ENCODE assay signal across 33 cellular contexts in genomic region chr14:42921876-42922275, GRCh38.
"Had no signal": no experiment of that assay in that cellular context is flagged by ENCODE, and none has a peak within 500 bp of the region (broad histone marks: within the 10 kb centered on the region; RNA-seq: fewer than 3 reads in every experiment).

No MANE protein-coding gene starts in this region.

- H3K36me3 ChIP-seq: adrenal gland, esophagus squamous epithelium, gastrocnemius medialis, heart left ventricle had no signal

- H3K27ac Mint-ChIP-seq: activated B cell treated with CpG ODN at 0.5 μM for 24 hours; activated CD4-positive, alpha-beta memory T cell treated with anti-CD3 and anti-CD28 coated beads for 36 hours; activated CD4-positive, alpha-beta T cell treated with anti-CD3 and anti-CD28 coated beads, Interleukin-2, amount 10 ng/mL, durations not matched to agents 24 days and 14 days; activated CD8-positive, alpha-beta memory T cell treated with anti-CD3 and anti-CD28 coated beads, Interleukin-2, amount 10 ng/mL, durations not matched to agents 7 days and 5 days; activated CD8-positive, alpha-beta T cell treated with anti-CD3 and anti-CD28 coated beads, Interleukin-2, amount 10 ng/mL, durations not matched to agents 7 days and 5 days; activated naive CD4-positive, alpha-beta T cell treated with anti-CD3 and anti-CD28 coated beads for 36 hours; activated naive CD4-positive, alpha-beta T cell treated with anti-CD3 and anti-CD28 coated beads, Interleukin-2, amount 50 U/mL, for 24 hours; activated naive CD8-positive, alpha-beta T cell treated with anti-CD3 and anti-CD28 coated beads for 36 hours; activated naive CD8-positive, alpha-beta T cell treated with anti-CD3 and anti-CD28 coated beads, Interleukin-2, amount 50 U/mL, for 24 hours; activated T-helper 1 cell treated with anti-CD3 and anti-CD28 coated beads, Interleukin-12 subunit alpha, Interleukin-12 subunit beta, Interleukin-2, Interleukin-4 antibody, amounts not matched to agents 30 ng/mL and 10 ng/mL and 1 ng/mL, durations not matched to agents 14 hours and 24 hours and 36 hours; activated T-helper 2 cell treated with anti-CD3 and anti-CD28 coated beads, Interferon-gamma antibody, Interleukin-2, Interleukin-4, amounts not matched to agents 10 μg/mL and 5 μg/mL and 100 μg/mL, durations not matched to agents 14 hours and 24 hours and 36 hours; effector memory CD8-positive, alpha-beta T cell had no signal

- H3K27me3 Mint-ChIP-seq: activated B cell treated with CpG ODN at 0.5 μM for 24 hours; activated CD4-positive, alpha-beta memory T cell treated with anti-CD3 and anti-CD28 coated beads for 36 hours; activated CD4-positive, alpha-beta T cell treated with anti-CD3 and anti-CD28 coated beads, Interleukin-2, amount 10 ng/mL, durations not matched to agents 24 days and 14 days; activated CD8-positive, alpha-beta memory T cell treated with anti-CD3 and anti-CD28 coated beads, Interleukin-2, amount 10 ng/mL, durations not matched to agents 7 days and 5 days; activated naive CD4-positive, alpha-beta T cell treated with anti-CD3 and anti-CD28 coated beads, Interleukin-2, amount 50 U/mL, for 24 hours; activated naive CD8-positive, alpha-beta T cell treated with anti-CD3 and anti-CD28 coated beads for 36 hours; activated naive CD8-positive, alpha-beta T cell treated with anti-CD3 and anti-CD28 coated beads, Interleukin-2, amount 50 U/mL, for 24 hours; effector memory CD8-positive, alpha-beta T cell had no signal

- H3K4me3 ChIP-seq: adrenal gland, body of pancreas, esophagus squamous epithelium, gastrocnemius medialis, heart left ventricle had no signal

- H3K27me3 ChIP-seq: adrenal gland, body of pancreas, esophagus squamous epithelium, gastrocnemius medialis, heart left ventricle had no signal

- H3K4me1 Mint-ChIP-seq: activated B cell treated with CpG ODN at 0.5 μM for 24 hours; activated CD4-positive, alpha-beta T cell treated with anti-CD3 and anti-CD28 coated beads, Interleukin-2, amount 10 ng/mL, durations not matched to agents 24 days and 14 days; activated CD8-positive, alpha-beta memory T cell treated with anti-CD3 and anti-CD28 coated beads, Interleukin-2, amount 10 ng/mL, durations not matched to agents 7 days and 5 days; activated naive CD4-positive, alpha-beta T cell treated with anti-CD3 and anti-CD28 coated beads, Interleukin-2, amount 50 U/mL, for 24 hours; activated naive CD8-positive, alpha-beta T cell treated with anti-CD3 and anti-CD28 coated beads for 36 hours; activated naive CD8-positive, alpha-beta T cell treated with anti-CD3 and anti-CD28 coated beads, Interleukin-2, amount 50 U/mL, for 24 hours had no signal

- DNase-seq: activated B cell treated with CpG ODN at 0.5 μM for 24 hours; activated CD4-positive, alpha-beta memory T cell treated with anti-CD3 and anti-CD28 coated beads for 36 hours; activated CD4-positive, alpha-beta T cell treated with anti-CD3 and anti-CD28 coated beads, Interleukin-2, amount 10 ng/mL, durations not matched to agents 24 days and 14 days; activated CD8-positive, alpha-beta memory T cell treated with anti-CD3 and anti-CD28 coated beads, Interleukin-2, amount 10 ng/mL, durations not matched to agents 7 days and 5 days; activated CD8-positive, alpha-beta memory T cell treated with anti-CD3 and anti-CD28 coated beads, Interleukin-2, amount 50 U/mL, for 4 hours; activated CD8-positive, alpha-beta T cell treated with anti-CD3 and anti-CD28 coated beads, Interleukin-2, amount 10 ng/mL, durations not matched to agents 7 days and 5 days; activated effector memory CD4-positive, alpha-beta T cell treated with anti-CD3 and anti-CD28 coated beads, Interleukin-2, amount 50 U/mL, for 16 hours; activated naive CD4-positive, alpha-beta T cell treated with anti-CD3 and anti-CD28 coated beads for 36 hours; activated naive CD8-positive, alpha-beta T cell treated with anti-CD3 and anti-CD28 coated beads for 36 hours; activated naive CD8-positive, alpha-beta T cell treated with anti-CD3 and anti-CD28 coated beads, Interleukin-2, amount 50 U/mL, for 24 hours; activated T-cell treated with anti-CD3 and anti-CD28 coated beads, Interleukin-2, amount 50 U/mL, for 1 hour; activated T-cell treated with anti-CD3 and anti-CD28 coated beads, Interleukin-2, amount 50 U/mL, for 48 hours; adrenal gland; amygdala; aorta; body of pancreas; caudate nucleus; cortex of kidney; dermis blood vessel endothelial cell; effector CD4-positive, alpha-beta T cell; effector memory CD8-positive, alpha-beta T cell; esophagus squamous epithelium; foreskin fibroblast; gastrocnemius medialis; glutamatergic neuron; heart left ventricle; T-helper 2 cell had no signal

- H3K4me3 Mint-ChIP-seq: activated B cell treated with CpG ODN at 0.5 μM for 24 hours; activated CD4-positive, alpha-beta memory T cell treated with anti-CD3 and anti-CD28 coated beads for 36 hours; activated CD4-positive, alpha-beta T cell treated with anti-CD3 and anti-CD28 coated beads, Interleukin-2, amount 10 ng/mL, durations not matched to agents 24 days and 14 days; activated CD8-positive, alpha-beta memory T cell treated with anti-CD3 and anti-CD28 coated beads, Interleukin-2, amount 10 ng/mL, durations not matched to agents 7 days and 5 days; activated CD8-positive, alpha-beta T cell treated with anti-CD3 and anti-CD28 coated beads, Interleukin-2, amount 10 ng/mL, durations not matched to agents 7 days and 5 days; activated naive CD4-positive, alpha-beta T cell treated with anti-CD3 and anti-CD28 coated beads for 36 hours; activated naive CD4-positive, alpha-beta T cell treated with anti-CD3 and anti-CD28 coated beads, Interleukin-2, amount 50 U/mL, for 24 hours; activated naive CD8-positive, alpha-beta T cell treated with anti-CD3 and anti-CD28 coated beads for 36 hours; activated naive CD8-positive, alpha-beta T cell treated with anti-CD3 and anti-CD28 coated beads, Interleukin-2, amount 50 U/mL, for 24 hours; activated T-helper 1 cell treated with anti-CD3 and anti-CD28 coated beads, Interleukin-12 subunit alpha, Interleukin-12 subunit beta, Interleukin-2, Interleukin-4 antibody, amounts not matched to agents 30 ng/mL and 10 ng/mL and 1 ng/mL, durations not matched to agents 14 hours and 24 hours and 36 hours; effector memory CD8-positive, alpha-beta T cell had no signal

- ATAC-seq: activated CD4-positive, CD25-positive, alpha-beta regulatory T cell treated with anti-CD3 and anti-CD28 coated beads, Interleukin-2, amount 50 U/mL, for 24 hours; activated CD8-positive, alpha-beta memory T cell treated with anti-CD3 and anti-CD28 coated beads, Interleukin-2, amount 10 ng/mL, durations not matched to agents 7 days and 5 days; activated CD8-positive, alpha-beta T cell treated with anti-CD3 and anti-CD28 coated beads, Interleukin-2, amount 10 ng/mL, durations not matched to agents 7 days and 5 days; activated naive CD8-positive, alpha-beta T cell treated with anti-CD3 and anti-CD28 coated beads, Interleukin-2, amount 50 U/mL, for 24 hours; body of pancreas; effector memory CD8-positive, alpha-beta T cell; gastrocnemius medialis; heart left ventricle had no signal

- H3K27ac ChIP-seq: adrenal gland, body of pancreas, epithelial cell of prostate, esophagus squamous epithelium, gastrocnemius medialis, heart left ventricle, VCaP had no signal

- H3K9me3 ChIP-seq: adrenal gland, body of pancreas, esophagus squamous epithelium, gastrocnemius medialis had no signal

- H3K36me3 Mint-ChIP-seq: activated CD4-positive, alpha-beta memory T cell treated with anti-CD3 and anti-CD28 coated beads for 36 hours; activated CD8-positive, alpha-beta memory T cell treated with anti-CD3 and anti-CD28 coated beads, Interleukin-2, amount 10 ng/mL, durations not matched to agents 7 days and 5 days; activated naive CD4-positive, alpha-beta T cell treated with anti-CD3 and anti-CD28 coated beads, Interleukin-2, amount 50 U/mL, for 24 hours; activated naive CD8-positive, alpha-beta T cell treated with anti-CD3 and anti-CD28 coated beads for 36 hours had no signal
